ENCODE assay signal across 19 cellular contexts in genomic region chr13:91747164-91747563, GRCh38.
"Had no signal": no experiment of that assay in that cellular context is flagged by ENCODE, and none has a peak within 500 bp of the region (broad histone marks: within the 10 kb centered on the region; RNA-seq: fewer than 3 reads in every experiment).

No MANE protein-coding gene starts in this region.

- DNase-seq: activated CD4-positive, alpha-beta T cell treated with anti-CD3 and anti-CD28 coated beads for 36 hours; activated CD4-positive, CD25-positive, alpha-beta regulatory T cell; activated CD8-positive, alpha-beta memory T cell treated with anti-CD3 and anti-CD28 coated beads, Interleukin-2, amount 10 ng/mL, durations not matched to agents 7 days and 5 days; activated CD8-positive, alpha-beta T cell treated with anti-CD3 and anti-CD28 coated beads, Interleukin-2, amount 10 ng/mL, durations not matched to agents 7 days and 5 days; activated naive CD8-positive, alpha-beta T cell treated with anti-CD3 and anti-CD28 coated beads, Interleukin-2, amount 50 U/mL, for 24 hours; activated T-cell treated with anti-CD3 and anti-CD28 coated beads, Interleukin-2, amount 50 U/mL, for 48 hours; cortex of kidney; effector memory CD8-positive, alpha-beta T cell; islet precursor cell; left ventricle myocardium superior; naive B cell; pancreas; psoas muscle; right cardiac atrium; stimulated activated CD4-positive, alpha-beta T cell treated with anti-CD3 and anti-CD28 coated beads, Interleukin-2, amount 100 ng/mL, for 48 hours; stimulated activated naive CD4-positive, alpha-beta T cell treated with Interleukin-2 at 50 U/mL for 16 hours; trophoblast cell had no signal

- H3K9me3 ChIP-seq: pancreas, psoas muscle, thoracic aorta had no signal

- FAIRE-seq: pancreas, urothelium cell line had no signal

- H3K27ac ChIP-seq: pancreas, psoas muscle, thoracic aorta had no signal

- H3K27me3 ChIP-seq: pancreas had no signal

- H3K4me3 ChIP-seq: pancreas, psoas muscle, thoracic aorta had no signal

- ATAC-seq: activated CD4-positive, alpha-beta T cell treated with anti-CD3 and anti-CD28 coated beads for 36 hours; activated CD8-positive, alpha-beta memory T cell treated with anti-CD3 and anti-CD28 coated beads, Interleukin-2, amount 10 ng/mL, durations not matched to agents 7 days and 5 days; activated CD8-positive, alpha-beta T cell treated with anti-CD3 and anti-CD28 coated beads, Interleukin-2, amount 10 ng/mL, durations not matched to agents 7 days and 5 days; activated naive CD8-positive, alpha-beta T cell treated with anti-CD3 and anti-CD28 coated beads, Interleukin-2, amount 50 U/mL, for 24 hours; effector memory CD8-positive, alpha-beta T cell; left ventricle myocardium superior; pancreas; psoas muscle; right cardiac atrium had no signal

- H3K36me3 ChIP-seq: pancreas, thoracic aorta had no signal

- H3K4me1 ChIP-seq: pancreas, psoas muscle had no signal
